ENCODE assay signal across 22 cellular contexts in the genomic region with DNA sequence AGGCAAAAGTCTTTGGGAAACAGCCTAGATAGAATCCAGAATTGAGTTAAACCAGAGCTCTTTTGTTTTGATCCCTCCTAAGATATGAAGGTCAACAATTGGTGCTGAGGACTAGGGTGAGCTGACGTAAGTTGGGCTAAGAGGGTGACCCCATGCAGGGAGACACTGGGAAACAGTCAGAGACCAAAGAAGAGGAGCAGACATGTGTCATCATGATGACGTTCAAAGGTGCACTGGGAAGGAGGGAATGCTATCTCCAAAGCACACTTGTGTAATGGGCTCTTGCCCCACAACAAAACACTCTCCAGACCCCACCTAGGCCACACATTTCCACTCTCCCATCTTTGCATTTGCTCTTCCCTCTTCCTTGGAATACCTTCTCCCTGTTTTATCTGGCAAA.
"Had no signal": no experiment of that assay in that cellular context is flagged by ENCODE, and none has a peak within 500 bp of the region (broad histone marks: within the 10 kb centered on the region; RNA-seq: fewer than 3 reads in every experiment).

No MANE protein-coding gene starts in this region.

- H3K4me3 Mint-ChIP-seq: activated CD4-positive, alpha-beta memory T cell treated with anti-CD3 and anti-CD28 coated beads for 36 hours; activated CD4-positive, alpha-beta T cell treated with anti-CD3 and anti-CD28 coated beads, Interleukin-2, amount 10 ng/mL, durations not matched to agents 7 days and 5 days; activated naive CD4-positive, alpha-beta T cell treated with anti-CD3 and anti-CD28 coated beads, Interleukin-2, amount 50 U/mL, for 24 hours; IgD-negative memory B cell; T-helper 1 cell treated with Interleukin-12 subunit alpha and Interleukin-12 subunit beta and Interleukin-4 antibody, amounts not matched to agents 30 μg/mL and 1 μg/mL, for 36 hours; WTC11 had no signal

- H3K9me3 Mint-ChIP-seq: activated naive CD4-positive, alpha-beta T cell treated with anti-CD3 and anti-CD28 coated beads, Interleukin-2, amount 50 U/mL, for 24 hours; WTC11 had no signal

- H3K27me3 ChIP-seq: breast epithelium, Peyer's patch had no signal

- H3K27me3 Mint-ChIP-seq: activated CD4-positive, alpha-beta memory T cell treated with anti-CD3 and anti-CD28 coated beads for 36 hours; activated CD4-positive, alpha-beta T cell treated with anti-CD3 and anti-CD28 coated beads, Interleukin-2, amount 10 ng/mL, durations not matched to agents 7 days and 5 days; activated naive CD4-positive, alpha-beta T cell treated with anti-CD3 and anti-CD28 coated beads, Interleukin-2, amount 50 U/mL, for 24 hours had no signal

- DNase-seq: activated CD4-positive, alpha-beta T cell treated with anti-CD3 and anti-CD28 coated beads, Interleukin-2, amount 10 ng/mL, durations not matched to agents 7 days and 5 days; activated CD8-positive, alpha-beta memory T cell treated with anti-CD3 and anti-CD28 coated beads for 24 hours; activated effector memory CD4-positive, alpha-beta T cell treated with Interleukin-2 at 50 U/mL for 16 hours; activated naive CD4-positive, alpha-beta T cell; central memory CD4-positive, alpha-beta T cell; KG1; NCI-H1048; NCI-H2029; NCI-H2107; NCI-H2171 treated with DMSO at 0.1 percent for 48 hours; NCI-H226; NCI-H510A; NCI-H526 treated with DMSO at 0.1 percent for 48 hours; NCI-H82; Peyer's patch; SHP77 treated with DMSO at 0.1 percent for 48 hours had no signal

- H3K36me3 Mint-ChIP-seq: activated naive CD4-positive, alpha-beta T cell treated with anti-CD3 and anti-CD28 coated beads, Interleukin-2, amount 50 U/mL, for 24 hours; IgD-negative memory B cell; WTC11 had no signal

- H3K27ac Mint-ChIP-seq: activated CD4-positive, alpha-beta memory T cell treated with anti-CD3 and anti-CD28 coated beads for 36 hours; activated CD4-positive, alpha-beta T cell treated with anti-CD3 and anti-CD28 coated beads, Interleukin-2, amount 10 ng/mL, durations not matched to agents 7 days and 5 days; activated naive CD4-positive, alpha-beta T cell treated with anti-CD3 and anti-CD28 coated beads, Interleukin-2, amount 50 U/mL, for 24 hours; T-helper 1 cell treated with Interleukin-12 subunit alpha and Interleukin-12 subunit beta and Interleukin-4 antibody, amounts not matched to agents 30 μg/mL and 1 μg/mL, for 36 hours; WTC11 had no signal

- H3K4me3 ChIP-seq: breast epithelium, Peyer's patch had no signal

- H3K36me3 ChIP-seq: breast epithelium, Peyer's patch had no signal

- ATAC-seq: WTC11 had no signal
